Comparison of ENCODE assay signal across 25 cellular contexts in genomic region chr4:69044247-69044646, GRCh38. TPM values are rescaled to one million over a fixed set of nuclear protein-coding genes. Genes with fewer than 3 reads are reported as not detected.
"Had no signal": no experiment of that assay in that cellular context is flagged by ENCODE, and none has a peak within 500 bp of the region (broad histone marks: within the 10 kb centered on the region; RNA-seq: fewer than 3 reads in every experiment).

No MANE protein-coding gene starts in this region.

- H3K4me3 ChIP-seq: coronary artery, esophagus squamous epithelium, left lung, ovary, skin epidermis, thyroid gland had no signal

- H3K36me3 ChIP-seq: esophagus squamous epithelium, left lung, ovary, thyroid gland had no signal

- H3K4me1 ChIP-seq: esophagus squamous epithelium, left lung, thyroid gland had no signal

- DNase-seq: activated CD8-positive, alpha-beta memory T cell treated with anti-CD3 and anti-CD28 coated beads for 24 hours; activated CD8-positive, alpha-beta memory T cell treated with anti-CD3 and anti-CD28 coated beads, Interleukin-2, amount 50 U/mL, for 4 hours; activated naive CD4-positive, alpha-beta T cell treated with anti-CD3 and anti-CD28 coated beads for 36 hours; activated naive CD8-positive, alpha-beta T cell treated with anti-CD3 and anti-CD28 coated beads, Interleukin-2, amount 10 ng/mL, durations not matched to agents 7 days and 5 days; activated T-cell treated with anti-CD3 and anti-CD28 coated beads, Interleukin-2, amount 50 U/mL, for 4 hours; amniotic stem cell; endodermal cell; esophagus squamous epithelium; foreskin keratinocyte; left lung; midbrain; ovary; right cardiac atrium; stimulated activated CD4-positive, alpha-beta T cell treated with anti-CD3 and anti-CD28 coated beads, Interleukin-1b, Interleukin-23, amount 100 ng/mL, for 48 hours; substantia nigra; T-helper 1 cell; thyroid gland had no signal

- H3K27me3 ChIP-seq: esophagus squamous epithelium, foreskin keratinocyte, left lung, ovary, thyroid gland had no signal

- H3K9me3 ChIP-seq: esophagus squamous epithelium, left lung, ovary, thyroid gland had no signal

- FAIRE-seq: bronchial epithelial cell, TTC549 had no signal

- ATAC-seq: activated T-cell treated with anti-CD3 and anti-CD28 coated beads, Interleukin-2, amount 50 U/mL, for 4 hours; foreskin keratinocyte; left lung; natural killer cell treated with Interleukin-12 subunit alpha and Interleukin-12 subunit beta and Interleukin-15 and Interleukin-18, amount 100 ng/mL, for 72 hours; right cardiac atrium; WTC11 had no signal

- H3K27ac ChIP-seq: coronary artery, esophagus squamous epithelium, foreskin keratinocyte, left lung, ovary, skin epidermis, thyroid gland had no signal

RNA-seq across cellular contexts. Expression of gene UGT2B7, which starts 52.0 kb away (rescaled TPM):
- total RNA-seq: activated naive CD4-positive, alpha-beta T cell treated with anti-CD3 and anti-CD28 coated beads for 36 hours; activated naive CD8-positive, alpha-beta T cell treated with anti-CD3 and anti-CD28 coated beads, Interleukin-2, amount 10 ng/mL, durations not matched to agents 7 days and 5 days; activated T-helper 2 cell treated with anti-CD3 and anti-CD28 coated beads, Interferon-gamma antibody, Interleukin-2, Interleukin-4, amounts not matched to agents 10 μg/mL and 5 μg/mL and 100 μg/mL, durations not matched to agents 14 hours and 24 hours and 36 hours; endodermal cell; esophagus squamous epithelium; foreskin keratinocyte; lung microvascular endothelial cell; natural killer cell treated with Interleukin-12 subunit alpha and Interleukin-12 subunit beta and Interleukin-15 and Interleukin-18, amount 100 ng/mL, for 72 hours; right cardiac atrium; thyroid gland; WTC11 had no signal
- polyA plus RNA-seq: ovary, right cardiac atrium had no signal
